7 cellular contexts compared by ENCODE assay signal in the genomic region with DNA sequence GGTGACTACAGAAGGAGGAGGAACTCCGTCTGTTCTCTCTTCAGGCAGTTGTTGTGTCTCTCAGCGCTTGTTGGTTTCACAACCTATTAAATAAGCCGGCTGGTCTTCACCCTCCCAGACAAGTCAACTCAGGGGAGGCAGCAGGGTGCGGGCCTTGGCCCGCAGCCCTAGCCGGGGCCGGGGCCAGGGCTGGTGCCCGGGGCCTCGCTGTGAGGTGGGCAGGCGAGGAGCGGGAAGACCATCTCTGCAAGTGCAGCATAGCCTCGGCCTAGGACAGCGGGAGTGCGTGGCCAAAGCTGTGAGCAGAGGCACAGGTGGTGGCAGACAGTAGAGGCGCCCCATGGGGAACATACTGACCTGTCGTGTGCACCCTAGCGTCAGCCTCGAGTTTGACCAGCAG. TPM values are rescaled to one million over a fixed set of nuclear protein-coding genes. Genes with fewer than 3 reads are reported as not detected.
DNase-seq lines count a peak whose midpoint lies in the region; ATAC-seq and TF ChIP-seq lines count a peak whose summit lies in the region.
"Not testable (repeated sequence)": the region's sequence is repeated elsewhere in the genome, so short reads cannot be mapped to it uniquely, and the experiment has no call there.

A gene (plus strand): TSS at position 31 of the 400 bp plus-strand sequence. CDS start 310 bp downstream, at position 341.

- not testable (repeated sequence) for H3K27ac ChIP-seq in ovary, thoracic aorta

- intact Hi-C loops in activated T-helper 1 cell treated with anti-CD3 and anti-CD28 coated beads, Interleukin-12 subunit alpha, Interleukin-12 subunit beta, Interleukin-2, Interleukin-4 antibody, amounts not matched to agents 30 ng/mL and 10 ng/mL and 1 ng/mL, durations not matched to agents 14 hours and 24 hours and 36 hours (cut with micrococcal nuclease); MCF 10A (cut with micrococcal nuclease); ovary (cut with DNase I): not testable (repeated sequence)

- not testable (repeated sequence) for H3K9me3 Mint-ChIP-seq in WTC11; activated T-helper 1 cell treated with anti-CD3 and anti-CD28 coated beads, Interleukin-12 subunit alpha, Interleukin-12 subunit beta, Interleukin-2, Interleukin-4 antibody, amounts not matched to agents 30 ng/mL and 10 ng/mL and 1 ng/mL, durations not matched to agents 14 hours and 24 hours and 36 hours; MCF 10A (ENCODE audit: unreplicated experiment)

- H3K27ac Mint-ChIP-seq in WTC11; activated T-helper 1 cell treated with anti-CD3 and anti-CD28 coated beads, Interleukin-12 subunit alpha, Interleukin-12 subunit beta, Interleukin-2, Interleukin-4 antibody, amounts not matched to agents 30 ng/mL and 10 ng/mL and 1 ng/mL, durations not matched to agents 14 hours and 24 hours and 36 hours; MCF 10A (ENCODE audit: low read depth, unreplicated experiment): not testable (repeated sequence)

- not testable (repeated sequence) for H3K4me1 Mint-ChIP-seq in WTC11; activated T-helper 1 cell treated with anti-CD3 and anti-CD28 coated beads, Interleukin-12 subunit alpha, Interleukin-12 subunit beta, Interleukin-2, Interleukin-4 antibody, amounts not matched to agents 30 ng/mL and 10 ng/mL and 1 ng/mL, durations not matched to agents 14 hours and 24 hours and 36 hours (ENCODE audit: low read depth); MCF 10A (ENCODE audit: insufficient read depth, unreplicated experiment)

- POLR2A ChIA-PET in WTC11 (lab: Charles Lee); MCF 10A (lab: Yijun Ruan, JAX): not testable (repeated sequence)

- not testable (repeated sequence) for DNase-seq in HT-29 (ENCODE audit: low spot score); WTC11 (ENCODE audit: low spot score); activated T-helper 1 cell treated with anti-CD3 and anti-CD28 coated beads, Interleukin-12 subunit alpha, Interleukin-12 subunit beta, Interleukin-2, Interleukin-4 antibody, amounts not matched to agents 30 ng/mL and 10 ng/mL and 1 ng/mL, durations not matched to agents 14 hours and 24 hours and 36 hours (ENCODE audit: low spot score); MCF 10A (ENCODE audit: unreplicated experiment); mesenteric fat pad (ENCODE audit: low spot score); ovary; thoracic aorta (ENCODE audit: low spot score)

- not testable (repeated sequence) for TF ChIP-seq CTCF in WTC11 (IDR thresholded peaks at IDR 0.05); MCF 10A (IDR thresholded peaks at IDR 0.05; ENCODE audit: unreplicated experiment); ovary (IDR thresholded peaks at IDR 0.05); thoracic aorta (IDR thresholded peaks at IDR 0.05)

- not testable (repeated sequence) for H3K27me3 Mint-ChIP-seq in WTC11 (ENCODE audit: low read depth); activated T-helper 1 cell treated with anti-CD3 and anti-CD28 coated beads, Interleukin-12 subunit alpha, Interleukin-12 subunit beta, Interleukin-2, Interleukin-4 antibody, amounts not matched to agents 30 ng/mL and 10 ng/mL and 1 ng/mL, durations not matched to agents 14 hours and 24 hours and 36 hours (ENCODE audit: insufficient read depth); MCF 10A (ENCODE audit: insufficient read depth, unreplicated experiment)

- not testable (repeated sequence) for BruUV-seq in MCF 10A (replicated peaks; lab: Mats Ljungman, UMichigan)

- not testable (repeated sequence) for H3K4me3 Mint-ChIP-seq in WTC11; activated T-helper 1 cell treated with anti-CD3 and anti-CD28 coated beads, Interleukin-12 subunit alpha, Interleukin-12 subunit beta, Interleukin-2, Interleukin-4 antibody, amounts not matched to agents 30 ng/mL and 10 ng/mL and 1 ng/mL, durations not matched to agents 14 hours and 24 hours and 36 hours; MCF 10A (ENCODE audit: unreplicated experiment)

- H3K27me3 ChIP-seq in ovary; thoracic aorta (replicated peaks; ENCODE audit: insufficient read depth): not testable (repeated sequence)

- not testable (repeated sequence) for H3K4me1 ChIP-seq in ovary (ENCODE audit: insufficient read depth); thoracic aorta (ENCODE audit: control insufficient read depth in 1 of 2, low read depth in 2 of 2)

- not testable (repeated sequence) for TF ChIP-seq POLR2A in ovary (IDR thresholded peaks at IDR 0.05)

- H3K9me3 ChIP-seq in ovary, thoracic aorta: not testable (repeated sequence)

- H3K36me3 Mint-ChIP-seq in WTC11; activated T-helper 1 cell treated with anti-CD3 and anti-CD28 coated beads, Interleukin-12 subunit alpha, Interleukin-12 subunit beta, Interleukin-2, Interleukin-4 antibody, amounts not matched to agents 30 ng/mL and 10 ng/mL and 1 ng/mL, durations not matched to agents 14 hours and 24 hours and 36 hours (ENCODE audit: low read depth): not testable (repeated sequence)
- H3K36me3 Mint-ChIP-seq in MCF 10A (ENCODE audit: insufficient read depth, unreplicated experiment): peaks cover 17% of the 10 kb centered on the region

- ATAC-seq in WTC11; thoracic aorta (ENCODE audit: insufficient number of reproducible peaks, low FRiP score, low read depth): not testable (repeated sequence)

- H3K36me3 ChIP-seq in ovary, thoracic aorta: not testable (repeated sequence)

- WGBS in ovary, 3 donors: 90 to 96% (median 93%) methylated on average over 11 to 17 of the region's 18 CpGs

- TF ChIP-seq EP300 in ovary (IDR thresholded peaks at IDR 0.05): not testable (repeated sequence)

- CTCF ChIA-PET in WTC11 (lab: Charles Lee); MCF 10A (lab: Yijun Ruan, JAX): not testable (repeated sequence)

- H3K4me3 ChIP-seq in ovary, thoracic aorta: not testable (repeated sequence)

RNA-seq across cellular contexts. Expression of the gene that starts here (rescaled TPM):
- total RNA-seq in HT-29 (2014; rRNA removed; shearing (Covaris generic)): 11.3 and 12.3 TPM in 2 replicates
- 16.8 to 19.0 TPM (median 17.3 TPM) in 3 replicates for total RNA-seq in WTC11 (2021)
- total RNA-seq in activated T-helper 1 cell treated with anti-CD3 and anti-CD28 coated beads, Interleukin-12 subunit alpha, Interleukin-12 subunit beta, Interleukin-2, Interleukin-4 antibody, amounts not matched to agents 30 ng/mL and 10 ng/mL and 1 ng/mL, durations not matched to agents 14 hours and 24 hours and 36 hours: 25.0 and 27.6 TPM in 2 replicates
- 18.2 and 18.8 TPM in 2 replicates for total RNA-seq in MCF 10A (2022)
- 15.0 TPM for total RNA-seq in mesenteric fat pad
- 10 to 100 TPM in 5 of 7 donors, 1 to 10 TPM in 2; 9.1 to 20.9 (median 10.2) TPM for total RNA-seq in ovary
- 1 to 10 TPM; 7.3 to 9.3 TPM for polyA plus RNA-seq in ovary
- 10 to 100 TPM; 18.8 to 26.9 TPM for total RNA-seq in thoracic aorta
